1 cellular context compared by ENCODE assay signal in the genomic region with DNA sequence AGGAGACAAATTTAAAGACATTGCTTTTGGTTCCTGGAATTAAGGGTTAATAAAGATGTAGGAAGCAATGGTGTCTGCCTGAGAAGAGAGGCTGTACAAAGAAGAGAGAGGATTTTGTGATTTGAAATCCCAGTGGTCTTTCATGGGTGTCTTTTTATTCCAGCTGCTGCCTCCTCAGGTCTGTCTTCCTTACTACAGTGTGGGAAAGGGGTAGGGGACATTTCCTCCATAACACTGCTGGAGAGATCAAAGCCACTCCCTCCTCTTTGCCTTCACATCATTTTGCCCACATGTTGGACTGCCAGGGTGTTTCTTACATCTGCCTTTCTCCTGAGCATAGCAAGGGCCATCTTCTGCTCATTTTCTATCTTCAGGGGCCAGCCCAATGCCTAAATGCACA.
TF ChIP-seq lines count a peak whose summit lies in the region.

No MANE protein-coding gene starts in this region.

TF ChIP-seq in HepG2, 621 proteins besides CTCF, POLR2A, EP300 and RAD21 (continued from another document):
- TF ChIP-seq, protein P1, sequence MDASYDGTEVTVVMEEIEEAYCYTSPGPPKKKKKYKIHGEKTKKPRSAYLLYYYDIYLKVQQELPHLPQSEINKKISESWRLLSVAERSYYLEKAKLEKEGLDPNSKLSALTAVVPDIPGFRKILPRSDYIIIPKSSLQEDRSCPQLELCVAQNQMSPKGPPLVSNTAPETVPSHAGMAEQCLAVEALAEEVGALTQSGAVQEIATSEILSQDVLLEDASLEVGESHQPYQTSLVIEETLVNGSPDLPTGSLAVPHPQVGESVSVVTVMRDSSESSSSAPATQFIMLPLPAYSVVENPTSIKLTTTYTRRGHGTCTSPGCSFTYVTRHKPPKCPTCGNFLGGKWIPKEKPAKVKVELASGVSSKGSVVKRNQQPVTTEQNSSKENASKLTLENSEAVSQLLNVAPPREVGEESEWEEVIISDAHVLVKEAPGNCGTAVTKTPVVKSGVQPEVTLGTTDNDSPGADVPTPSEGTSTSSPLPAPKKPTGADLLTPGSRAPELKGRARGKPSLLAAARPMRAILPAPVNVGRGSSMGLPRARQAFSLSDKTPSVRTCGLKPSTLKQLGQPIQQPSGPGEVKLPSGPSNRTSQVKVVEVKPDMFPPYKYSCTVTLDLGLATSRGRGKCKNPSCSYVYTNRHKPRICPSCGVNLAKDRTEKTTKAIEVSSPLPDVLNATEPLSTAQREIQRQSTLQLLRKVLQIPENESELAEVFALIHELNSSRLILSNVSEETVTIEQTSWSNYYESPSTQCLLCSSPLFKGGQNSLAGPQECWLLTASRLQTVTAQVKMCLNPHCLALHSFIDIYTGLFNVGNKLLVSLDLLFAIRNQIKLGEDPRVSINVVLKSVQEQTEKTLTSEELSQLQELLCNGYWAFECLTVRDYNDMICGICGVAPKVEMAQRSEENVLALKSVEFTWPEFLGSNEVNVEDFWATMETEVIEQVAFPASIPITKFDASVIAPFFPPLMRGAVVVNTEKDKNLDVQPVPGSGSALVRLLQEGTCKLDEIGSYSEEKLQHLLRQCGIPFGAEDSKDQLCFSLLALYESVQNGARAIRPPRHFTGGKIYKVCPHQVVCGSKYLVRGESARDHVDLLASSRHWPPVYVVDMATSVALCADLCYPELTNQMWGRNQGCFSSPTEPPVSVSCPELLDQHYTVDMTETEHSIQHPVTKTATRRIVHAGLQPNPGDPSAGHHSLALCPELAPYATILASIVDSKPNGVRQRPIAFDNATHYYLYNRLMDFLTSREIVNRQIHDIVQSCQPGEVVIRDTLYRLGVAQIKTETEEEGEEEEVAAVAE (CRISPR knock-in tag; IDR thresholded peaks at IDR 0.05; ENCODE audit: borderline replicate concordance): no peak
- TF ChIP-seq ZNF3 (CRISPR knock-in tag; IDR thresholded peaks at IDR 0.05): no peak
- no peak for TF ChIP-seq SIN3B (IDR thresholded peaks at IDR 0.05; ENCODE audit: low read length)
- TF ChIP-seq CHD2 (IDR thresholded peaks at IDR 0.05; ENCODE audit: low read depth, low read length): no peak
- TF ChIP-seq NFE2 (CRISPR knock-in tag; IDR thresholded peaks at IDR 0.05): no peak
- no peak for TF ChIP-seq TBX3 (IDR thresholded peaks at IDR 0.05; ENCODE audit: borderline replicate concordance)
- no peak for TF ChIP-seq ZMYM2 (CRISPR knock-in tag; IDR thresholded peaks at IDR 0.05)
- no peak for TF ChIP-seq JDP2 (CRISPR knock-in tag; IDR thresholded peaks at IDR 0.05; ENCODE audit: borderline replicate concordance)
- TF ChIP-seq KDM5A (IDR thresholded peaks at IDR 0.05; ENCODE audit: borderline replicate concordance, low read length): no peak
TF ChIP-seq in HepG2: peak in this region for 0.
